Comparison of ENCODE assay signal across 10 cellular contexts in the genomic region with DNA sequence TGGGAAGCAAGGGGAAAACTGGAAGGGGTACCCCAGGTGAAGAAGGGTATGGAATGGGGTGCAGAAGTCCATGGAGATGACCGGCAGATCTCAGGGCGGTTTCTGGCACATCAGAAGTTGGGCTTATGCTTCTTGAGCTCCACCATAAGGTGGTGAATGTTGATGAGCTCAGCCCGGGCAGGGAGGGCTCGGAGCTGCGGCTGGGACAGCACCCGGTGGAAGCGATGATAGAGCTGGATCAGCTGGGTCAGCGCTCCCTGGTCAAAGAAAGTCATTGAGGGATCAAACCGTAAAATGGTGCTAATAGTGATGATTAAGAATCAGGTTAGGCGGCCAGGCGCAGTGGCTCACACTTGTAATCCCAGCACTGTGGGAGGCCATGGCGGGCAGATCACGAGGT. TPM values are rescaled to one million over a fixed set of nuclear protein-coding genes. Genes with fewer than 3 reads are reported as not detected.
DNase-seq lines count a peak whose midpoint lies in the region; ATAC-seq and TF ChIP-seq lines count a peak whose summit lies in the region.
"Had no signal": no experiment of that assay in that cellular context is flagged by ENCODE, and none has a peak within 500 bp of the region (broad histone marks: within the 10 kb centered on the region; RNA-seq: fewer than 3 reads in every experiment).

No MANE protein-coding gene starts in this region.

- no peaks in the 10 kb centered on the region for H3K9me3 Mint-ChIP-seq in T-helper 1 cell treated with Interleukin-12 subunit alpha and Interleukin-12 subunit beta and Interleukin-4 antibody, amounts not matched to agents 30 μg/mL and 1 μg/mL, for 36 hours

- no peaks in the 10 kb centered on the region for H3K9me3 ChIP-seq in PC-9 (ENCODE audit: insufficient read depth, low read depth)
- H3K9me3 ChIP-seq in mammary epithelial cell (replicated peaks; ENCODE audit: insufficient read depth, low read length): no peaks in the 10 kb centered on the region
- no peaks in the 10 kb centered on the region for H3K9me3 ChIP-seq in skeletal muscle satellite cell (replicated peaks; ENCODE audit: low read length)

- peaks cover 29% of the 10 kb centered on the region for H3K4me1 Mint-ChIP-seq in T-helper 1 cell treated with Interleukin-12 subunit alpha and Interleukin-12 subunit beta and Interleukin-4 antibody, amounts not matched to agents 30 μg/mL and 1 μg/mL, for 36 hours (ENCODE audit: low read depth)

- TF ChIP-seq CTCF in PC-9 (conservative IDR thresholded peaks at IDR 0.05) (no peak), mammary epithelial cell (conservative IDR thresholded peaks at IDR 0.05 in 1 of 2, IDR thresholded peaks at IDR 0.05 in 1 of 2; ENCODE audit: extremely low read depth in 1 of 2, insufficient read depth in 1 of 2, low read depth in 1 of 2, low read length in 2 of 2) (no peak)

- H3K27me3 ChIP-seq in PC-9 (ENCODE audit: insufficient read depth, low read depth) (peaks cover 10% of the 10 kb centered on the region; the same call in 1 of the 2 replicates), mammary epithelial cell (ENCODE audit: insufficient read depth, low read length) (no peaks in the 10 kb centered on the region), skeletal muscle satellite cell (ENCODE audit: control insufficient read depth, insufficient read depth, low read length) (no peaks in the 10 kb centered on the region)

- peak overlapping the region; percentile 91 for H3K4me3 Mint-ChIP-seq in T-helper 1 cell treated with Interleukin-12 subunit alpha and Interleukin-12 subunit beta and Interleukin-4 antibody, amounts not matched to agents 30 μg/mL and 1 μg/mL, for 36 hours

- H3K9me2 ChIP-seq in PC-9 (ENCODE audit: insufficient read depth): no peaks in the 10 kb centered on the region

- H3K79me2 ChIP-seq in PC-9 (ENCODE audit: low read depth): no peaks in the 10 kb centered on the region
- peaks cover 7% of the 10 kb centered on the region for H3K79me2 ChIP-seq in mammary epithelial cell (ENCODE audit: insufficient read depth, low read length)

- H2AFZ ChIP-seq in PC-9: no peak overlapping the region
- no peak overlapping the region for H2AFZ ChIP-seq in mammary epithelial cell (ENCODE audit: low read depth, low read length)

- in situ Hi-C loops in mammary epithelial cell (cut with MboI; ENCODE audit: low sequenced_read_pairs in 2 of 2): no loop called here

- H3K4me1 ChIP-seq in PC-9 (replicated peaks; ENCODE audit: insufficient read depth) (peaks cover 28% of the 10 kb centered on the region), mammary epithelial cell (ENCODE audit: insufficient read depth, low read length) (peaks cover 37% of the 10 kb centered on the region), skeletal muscle satellite cell (ENCODE audit: control insufficient read depth, insufficient read depth, low read length) (peaks cover 29% of the 10 kb centered on the region)

- H3K36me3 ChIP-seq in PC-9 (ENCODE audit: low read depth) (peaks cover 12% of the 10 kb centered on the region; the same call in 1 of the 2 replicates), mammary epithelial cell (ENCODE audit: insufficient read depth, low read length) (peaks cover 2% of the 10 kb centered on the region), skeletal muscle satellite cell (ENCODE audit: insufficient read depth, low read length) (peaks cover 10% of the 10 kb centered on the region)

- no peak overlapping the region for H3K9ac ChIP-seq in mammary epithelial cell (ENCODE audit: insufficient read depth, low read length)
- H3K9ac ChIP-seq in skeletal muscle satellite cell (ENCODE audit: low read depth, low read length): no peak overlapping the region

- no peak for DNase-seq in T-helper 1 cell
- DNase-seq in PC-9: no peak
- no peak for DNase-seq in mammary epithelial cell
- DNase-seq: NCI-H1105 had no signal

- H3K27me3 Mint-ChIP-seq in T-helper 1 cell treated with Interleukin-12 subunit alpha and Interleukin-12 subunit beta and Interleukin-4 antibody, amounts not matched to agents 30 μg/mL and 1 μg/mL, for 36 hours (ENCODE audit: low read depth): peaks cover 3% of the 10 kb centered on the region

- POLR2A ChIA-PET in PC-9 (lab: Charles Lee; ENCODE audit: unreplicated experiment): interaction anchor here (0.7 kb wide), 1 partner anchor 45 kb away, joined by 5 read pairs; no protein-coding TSS in a partner anchor

- no peak for ATAC-seq in activated CD4-positive, CD25-positive, alpha-beta regulatory T cell treated with anti-CD3 and anti-CD28 coated beads, Interleukin-2, amount 50 U/mL, for 24 hours
- ATAC-seq in GM19397 (IDR thresholded peaks at IDR 0.05; ENCODE audit: unreplicated experiment): no peak
- no peak for ATAC-seq in HG03159 (IDR thresholded peaks at IDR 0.05; ENCODE audit: unreplicated experiment)
- ATAC-seq: esophagus mucosa had no signal

- 98% methylated on average over 11 of the region's 13 CpGs for WGBS in mammary epithelial cell (ENCODE audit: low coverage, missing lambda C conversion rate)

- H4K20me1 ChIP-seq in PC-9 (ENCODE audit: insufficient read depth) (no peaks in the 10 kb centered on the region), mammary epithelial cell (ENCODE audit: insufficient read depth, low read length) (no peaks in the 10 kb centered on the region)

- BruUV-seq in PC-9 (replicated peaks; lab: Mats Ljungman, UMichigan): no TSS peak
- BruUV-seq in mammary epithelial cell (replicated peaks; lab: Mats Ljungman, UMichigan): no TSS peak

- H3K36me3 Mint-ChIP-seq in T-helper 1 cell treated with Interleukin-12 subunit alpha and Interleukin-12 subunit beta and Interleukin-4 antibody, amounts not matched to agents 30 μg/mL and 1 μg/mL, for 36 hours (ENCODE audit: low read depth): peaks cover 27% of the 10 kb centered on the region

- H3K27ac ChIP-seq in PC-9 (peak overlapping the region; percentile 66), mammary epithelial cell (ENCODE audit: insufficient read depth, low read depth, low read length) (peak overlapping the region; percentile 36)

- H3K4me2 ChIP-seq in PC-9 (peak overlapping the region; percentile 94), mammary epithelial cell (ENCODE audit: insufficient read depth, low read depth, low read length) (peak overlapping the region; percentile 94), skeletal muscle satellite cell (ENCODE audit: low read length) (peak overlapping the region; percentile 96)

- H3K4me3 ChIP-seq in PC-9 (no peak overlapping the region; the same call in 1 of the 2 replicates), mammary epithelial cell (replicated peaks in 1 of 3; ENCODE audit: insufficient read depth in 1 of 3, low read depth in 2 of 3, low read length in 3 of 3) (no peak overlapping the region), skeletal muscle satellite cell (ENCODE audit: low read length) (peak overlapping the region; percentile 51)

- dilution Hi-C loops in mammary epithelial cell (cut with HindIII; ENCODE audit: low sequenced_read_pairs): no loop called here

- peaks cover 34% of the 10 kb centered on the region for H3F3A ChIP-seq in PC-9 (ENCODE audit: insufficient read depth, low read depth)

- CTCF ChIA-PET in PC-9 (lab: Charles Lee) (no interaction called here), mammary epithelial cell (lab: Charles Lee; ENCODE audit: low non-redundant PET) (no interaction called here)

- H3K27ac Mint-ChIP-seq in T-helper 1 cell treated with Interleukin-12 subunit alpha and Interleukin-12 subunit beta and Interleukin-4 antibody, amounts not matched to agents 30 μg/mL and 1 μg/mL, for 36 hours: peak overlapping the region; percentile 94

- intact Hi-C loops in PC-9 (cut with micrococcal nuclease; ENCODE audit: unreplicated experiment): loop anchor here (2.0 kb wide), 1 partner anchor 60 kb away; no protein-coding TSS in a partner anchor
- intact Hi-C loops in mammary epithelial cell (cut with micrococcal nuclease): loop anchor here (1.0 kb wide), 1 partner anchor 21 kb away; the partner anchor contains the start of gene VPS52

RNA-seq across cellular contexts. Expression of gene VPS52, which starts 20.9 kb away (rescaled TPM):
- total RNA-seq in PC-9 (2021) (46.2 and 48.3 TPM in 2 replicates), mammary epithelial cell (10 to 100 TPM; 34.0 to 40.2 TPM)
- 60.8 TPM for polyA plus RNA-seq in mammary epithelial cell
- 81.1 TPM for polyA minus RNA-seq in mammary epithelial cell
- total RNA-seq in skeletal muscle satellite cell (2012; rRNA removed): 27.1 TPM in 2 replicates

RNA-seq across cellular contexts. Expression of gene RPS18, which starts 21.1 kb away (rescaled TPM):
- total RNA-seq in PC-9 (2021) (2,057 and 2,442 TPM in 2 replicates), mammary epithelial cell (1,000 to 10,000 TPM; 2,176 to 2,484 TPM)
- 6,736 TPM for polyA plus RNA-seq in mammary epithelial cell
- polyA minus RNA-seq in mammary epithelial cell: 2,175 TPM
- 2,522 and 4,168 TPM in 2 replicates for total RNA-seq in skeletal muscle satellite cell (2012; rRNA removed)

RNA-seq across cellular contexts. Expression of gene B3GALT4, which starts 26.2 kb away (rescaled TPM):
- total RNA-seq in PC-9 (2021) (10.3 and 12.8 TPM in 2 replicates), mammary epithelial cell (1 to 10 TPM in 1 of 2 donors, under 1 TPM in 1; 0.83 to 1.1 TPM)
- 1.1 TPM for polyA plus RNA-seq in mammary epithelial cell
- 1.1 TPM for polyA minus RNA-seq in mammary epithelial cell
- total RNA-seq in skeletal muscle satellite cell (2012; rRNA removed): 0.66 and 1.0 TPM in 2 replicates

RNA-seq across cellular contexts. Expression of gene WDR46, which starts 38.3 kb away (rescaled TPM):
- total RNA-seq in PC-9 (2021) (52.4 and 59.6 TPM in 2 replicates), mammary epithelial cell (10 to 100 TPM; 55.0 to 55.3 TPM)
- 54.0 TPM for polyA plus RNA-seq in mammary epithelial cell
- 103 TPM for polyA minus RNA-seq in mammary epithelial cell
- total RNA-seq in skeletal muscle satellite cell (2012; rRNA removed): 108 and 128 TPM in 2 replicates

RNA-seq across cellular contexts. Expression of gene PFDN6, which starts 38.7 kb away (rescaled TPM):
- total RNA-seq in PC-9 (2021) (51.5 and 57.2 TPM in 2 replicates), mammary epithelial cell (10 to 100 TPM; 15.2 to 59.2 TPM)
- polyA plus RNA-seq in mammary epithelial cell: 45.0 TPM
- polyA minus RNA-seq in mammary epithelial cell: 37.5 TPM
- total RNA-seq in skeletal muscle satellite cell (2012; rRNA removed): 43.2 and 46.1 TPM in 2 replicates
